In the genomic region with DNA sequence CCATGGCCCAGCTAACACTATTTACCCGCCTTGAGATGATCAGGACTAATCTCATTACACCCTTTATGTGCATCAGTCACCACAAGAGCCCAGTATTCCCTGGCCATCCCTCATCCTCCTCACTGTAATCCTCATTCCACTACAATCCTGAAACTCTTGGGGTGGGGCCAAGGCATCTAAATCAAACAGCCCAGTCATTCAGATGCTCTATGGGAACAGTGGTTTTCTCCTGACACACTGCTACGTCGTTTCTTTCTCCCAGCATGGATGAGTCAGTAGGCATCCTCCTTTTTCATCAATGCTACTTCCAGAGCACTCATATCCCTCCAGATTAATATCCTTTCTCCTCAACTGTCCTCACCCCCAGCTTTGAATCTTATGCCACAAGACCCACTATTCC, we compare ENCODE assay signal across 16 cellular contexts. TPM values are rescaled to one million over a fixed set of nuclear protein-coding genes. Genes with fewer than 3 reads are reported as not detected.
A peak's percentile ranks its signal among the peaks of the same experiment; 100 is the strongest.
DNase-seq lines count a peak whose midpoint lies in the region; ATAC-seq, FAIRE-seq and TF ChIP-seq lines count a peak whose summit lies in the region.
"Had no signal": no experiment of that assay in that cellular context is flagged by ENCODE, and none has a peak within 500 bp of the region (broad histone marks: within the 10 kb centered on the region; RNA-seq: fewer than 3 reads in every experiment).

No MANE protein-coding gene starts in this region.

- H3K36me3 ChIP-seq in Loucy (ENCODE audit: insufficient read depth, low read length): peaks cover 16% of the 10 kb centered on the region; the same call in 1 of the 2 replicates
- H3K36me3 ChIP-seq in mammary epithelial cell (ENCODE audit: insufficient read depth, low read length): peaks cover 9% of the 10 kb centered on the region

- peaks cover 21% of the 10 kb centered on the region for H4K20me1 ChIP-seq in Loucy (ENCODE audit: insufficient read depth, low read length, poor library complexity, severe bottlenecking)
- peaks cover 2% of the 10 kb centered on the region for H4K20me1 ChIP-seq in mammary epithelial cell (ENCODE audit: insufficient read depth, low read length)

- H3K9ac ChIP-seq in Loucy (ENCODE audit: low read depth, low read length, poor library complexity, severe bottlenecking): no peak overlapping the region
- H3K9ac ChIP-seq in mammary epithelial cell (ENCODE audit: insufficient read depth, low read length): peak overlapping the region; percentile 24

- FAIRE-seq in frontal cortex (lab: Jason Lieb, UNC): no peak
- FAIRE-seq: urothelium cell line had no signal

- 28% methylated on average over 3 of the region's 3 CpGs for whole genome bisulfite sequencing in mammary epithelial cell (ENCODE audit: low coverage, missing lambda C conversion rate)

- no TSS peak for BruUV-seq in mammary epithelial cell (replicated peaks; lab: Mats Ljungman, UMichigan)

- DNase-seq in AG20443 (ENCODE audit: low spot score) (peak; percentile 84), mammary epithelial cell (peak; percentile 93), kidney glomerular epithelial cell (lab: John Stamatoyannopoulos, UW) (peak; percentile 30), frontal cortex (ENCODE audit: low spot score in 2 of 2) (no peak), iPS-NIHi11 (ENCODE audit: low spot score) (no peak)
- DNase-seq: naive B cell; NCI-H1092; NCI-H524; stimulated activated CD4-positive, alpha-beta T cell treated with anti-CD3 and anti-CD28 coated beads, Interleukin-4, amount 100 ng/mL, for 1 hour had no signal

- H3K4me3 ChIP-seq in Loucy (ENCODE audit: low read length, poor library complexity, severe bottlenecking): no peak overlapping the region
- H3K4me3 ChIP-seq in mammary epithelial cell (replicated peaks in 1 of 3; ENCODE audit: insufficient read depth in 1 of 3, low read depth in 2 of 3, low read length in 3 of 3): no peak overlapping the region

- H3K9me3 ChIP-seq in Loucy (ENCODE audit: insufficient read depth, low read depth, low read length) (no peaks in the 10 kb centered on the region), mammary epithelial cell (replicated peaks; ENCODE audit: insufficient read depth, low read length) (no peaks in the 10 kb centered on the region)

- dilution Hi-C loops in mammary epithelial cell (cut with HindIII; ENCODE audit: low sequenced_read_pairs): no loop called here

- ATAC-seq in HG03025 (IDR thresholded peaks at IDR 0.05; ENCODE audit: low FRiP score, unreplicated experiment): no peak
- ATAC-seq in HG02759 (IDR thresholded peaks at IDR 0.05; ENCODE audit: unreplicated experiment): no peak
- ATAC-seq: esophagus mucosa; stimulated activated effector memory CD8-positive, alpha-beta T cell treated with anti-CD3 and anti-CD28 coated beads, Interleukin-12 subunit alpha, Interleukin-12 subunit beta, amount 100 ng/mL, for 72 hours had no signal

- no peak overlapping the region for H2AFZ ChIP-seq in Loucy (ENCODE audit: low read length)
- no peak overlapping the region for H2AFZ ChIP-seq in mammary epithelial cell (ENCODE audit: low read depth, low read length)

- H3K4me2 ChIP-seq in Loucy (ENCODE audit: low read depth, low read length, poor library complexity, severe bottlenecking) (peak overlapping the region; percentile 93), mammary epithelial cell (ENCODE audit: insufficient read depth, low read depth, low read length) (no peak overlapping the region)

- no peaks in the 10 kb centered on the region for H3F3A ChIP-seq in Loucy (ENCODE audit: low read depth)

- no peaks in the 10 kb centered on the region for H3K9me2 ChIP-seq in Loucy (replicated peaks; ENCODE audit: low read depth, low read length)

- intact Hi-C loops in mammary epithelial cell (cut with micrococcal nuclease): no loop called here

- peaks cover 64% of the 10 kb centered on the region for H3K79me2 ChIP-seq in Loucy (ENCODE audit: insufficient read depth, low read length)
- peaks cover 93% of the 10 kb centered on the region for H3K79me2 ChIP-seq in mammary epithelial cell (ENCODE audit: insufficient read depth, low read length)

- in situ Hi-C loops in mammary epithelial cell (cut with MboI; ENCODE audit: low sequenced_read_pairs in 2 of 2): no loop called here

- TF ChIP-seq CTCF in Loucy (conservative IDR thresholded peaks at IDR 0.05; ENCODE audit: low read length): no peak
- no peak for TF ChIP-seq CTCF in mammary epithelial cell (conservative IDR thresholded peaks at IDR 0.05 in 1 of 2, IDR thresholded peaks at IDR 0.05 in 1 of 2; ENCODE audit: extremely low read depth in 1 of 2, insufficient read depth in 1 of 2, low read depth in 1 of 2, low read length in 2 of 2)

- CTCF ChIA-PET in mammary epithelial cell (lab: Charles Lee; ENCODE audit: low non-redundant PET): no interaction called here

- H3K4me1 ChIP-seq in Loucy (ENCODE audit: insufficient read depth, low read length, poor library complexity, severe bottlenecking) (peaks cover 33% of the 10 kb centered on the region), mammary epithelial cell (ENCODE audit: insufficient read depth, low read length) (peaks cover 28% of the 10 kb centered on the region)

- H3K27ac ChIP-seq in mammary epithelial cell (ENCODE audit: insufficient read depth, low read depth, low read length): peak overlapping the region; percentile 64

- H3K27me3 ChIP-seq in Loucy (ENCODE audit: insufficient read depth, low read length, poor library complexity, severe bottlenecking) (no peaks in the 10 kb centered on the region), mammary epithelial cell (ENCODE audit: insufficient read depth, low read length) (no peaks in the 10 kb centered on the region)

RNA-seq across cellular contexts. Expression of gene SDAD1, which starts 5.6 kb away (rescaled TPM):
- total RNA-seq in mammary epithelial cell: 10 to 100 TPM; 43.3 to 48.9 TPM
- 17.1 TPM for polyA plus RNA-seq in mammary epithelial cell
- polyA minus RNA-seq in mammary epithelial cell: 19.4 TPM
- 39.5 TPM for total RNA-seq in frontal cortex

RNA-seq across cellular contexts. Expression of gene CXCL9, which starts 22.2 kb away (rescaled TPM):
- not detected for total RNA-seq in mammary epithelial cell
- polyA plus RNA-seq in mammary epithelial cell: not detected
- not detected for polyA minus RNA-seq in mammary epithelial cell
- not detected for total RNA-seq in frontal cortex
- total RNA-seq: cerebellum, esophagus mucosa had no signal

RNA-seq across cellular contexts. Expression of gene CXCL10, which starts 38.2 kb away (rescaled TPM):
- total RNA-seq in mammary epithelial cell (1 to 10 TPM in 1 of 2 donors, not detected in 1; 1.3 TPM), frontal cortex (not detected)
- polyA plus RNA-seq in mammary epithelial cell: 0.10 TPM
- not detected for polyA minus RNA-seq in mammary epithelial cell

RNA-seq across cellular contexts. Expression of gene NAAA, which starts 44.3 kb away (rescaled TPM):
- 10 to 100 TPM; 16.1 to 21.3 TPM for total RNA-seq in mammary epithelial cell
- 7.4 TPM for polyA plus RNA-seq in mammary epithelial cell
- polyA minus RNA-seq in mammary epithelial cell: not detected
- total RNA-seq in frontal cortex: 16.7 TPM

RNA-seq across cellular contexts. Expression of gene CXCL11, which starts 50.8 kb away (rescaled TPM):
- under 1 TPM in 1 of 2 donors, not detected in 1; 0.99 TPM for total RNA-seq in mammary epithelial cell
- 0.06 TPM for polyA plus RNA-seq in mammary epithelial cell
- not detected for polyA minus RNA-seq in mammary epithelial cell
- total RNA-seq in frontal cortex: not detected
- total RNA-seq: cerebellum had no signal

Comparison
In these comparisons a context has a peak if more than half of its experiments do, and no peak if none do; other contexts are left out.
1. DNase-seq: peak in AG20443 (single experiment), mammary epithelial cell (single experiment) and kidney glomerular epithelial cell (single experiment); none in frontal cortex (0 of 2) and iPS-NIHi11 (single experiment).